Comparison of ENCODE assay signal across 2 cellular contexts in genomic region chr6:112984899-112985298, GRCh38.
TF ChIP-seq lines count a peak whose summit lies in the region.

No MANE protein-coding gene starts in this region.

TF ChIP-seq in HCT116, 20 proteins besides CTCF, POLR2A, EP300 and RAD21:
- no peak for TF ChIP-seq CEBPB (IDR thresholded peaks at IDR 0.05; ENCODE audit: low read depth)
- TF ChIP-seq MAX (IDR thresholded peaks at IDR 0.05) = no peak
- TF ChIP-seq ELF1 (IDR thresholded peaks at IDR 0.05; ENCODE audit: borderline replicate concordance, low read depth) = no peak
- no peak for TF ChIP-seq EZH2phosphoT487 (IDR thresholded peaks at IDR 0.05; ENCODE audit: borderline replicate concordance)
- TF ChIP-seq EZH2 (IDR thresholded peaks at IDR 0.05) = no peak
- no peak for TF ChIP-seq ZNF274 (IDR thresholded peaks at IDR 0.05; ENCODE audit: low read depth, low read length)
- no peak for TF ChIP-seq SP1 (IDR thresholded peaks at IDR 0.05; ENCODE audit: low read depth)
- no peak for TF ChIP-seq TCF7L2 (IDR thresholded peaks at IDR 0.05; ENCODE audit: borderline replicate concordance, extremely low read depth, insufficient read depth, insufficient read length)
- no peak for TF ChIP-seq CBX3 (IDR thresholded peaks at IDR 0.05; ENCODE audit: low read depth)
- no peak for TF ChIP-seq ZFX (IDR thresholded peaks at IDR 0.05)

TF ChIP-seq in H1, 55 proteins besides CTCF, POLR2A, EP300 and RAD21:
- TF ChIP-seq PHF8 (conservative IDR thresholded peaks at IDR 0.05; ENCODE audit: low read depth, low read length) (no peak), HDAC6 (IDR thresholded peaks at IDR 0.05; ENCODE audit: low read depth, low read length) (no peak), SIX5 (IDR thresholded peaks at IDR 0.05; ENCODE audit: low read depth, low read length) (no peak), RNF2 (IDR thresholded peaks at IDR 0.05; ENCODE audit: borderline replicate concordance, low read depth, low read length, missing control alignments, poor library complexity, severe bottlenecking) (no peak), SP4 (IDR thresholded peaks at IDR 0.05; ENCODE audit: low read length) (no peak), BRCA1 (IDR thresholded peaks at IDR 0.05; ENCODE audit: low read depth, low read length) (no peak), CHD2 (IDR thresholded peaks at IDR 0.05; ENCODE audit: low read length) (no peak), GABPA (IDR thresholded peaks at IDR 0.05; ENCODE audit: borderline replicate concordance, insufficient read depth, low read length) (no peak), JUN (IDR thresholded peaks at IDR 0.05; ENCODE audit: low read depth, low read length) (no peak), CBX5 (IDR thresholded peaks at IDR 0.05; ENCODE audit: low read depth, low read length) (no peak), POU5F1 (IDR thresholded peaks at IDR 0.05; ENCODE audit: low read depth, low read length) (no peak), BACH1 (IDR thresholded peaks at IDR 0.05; ENCODE audit: low read length) (no peak), NRF1 (IDR thresholded peaks at IDR 0.05; ENCODE audit: low read depth, low read length) (no peak), MAFK (IDR thresholded peaks at IDR 0.05; ENCODE audit: low read depth, low read length) (no peak), CHD7 (IDR thresholded peaks at IDR 0.05; ENCODE audit: insufficient replicate concordance, low read length) (no peak)
- TF ChIP-seq, protein P1, sequence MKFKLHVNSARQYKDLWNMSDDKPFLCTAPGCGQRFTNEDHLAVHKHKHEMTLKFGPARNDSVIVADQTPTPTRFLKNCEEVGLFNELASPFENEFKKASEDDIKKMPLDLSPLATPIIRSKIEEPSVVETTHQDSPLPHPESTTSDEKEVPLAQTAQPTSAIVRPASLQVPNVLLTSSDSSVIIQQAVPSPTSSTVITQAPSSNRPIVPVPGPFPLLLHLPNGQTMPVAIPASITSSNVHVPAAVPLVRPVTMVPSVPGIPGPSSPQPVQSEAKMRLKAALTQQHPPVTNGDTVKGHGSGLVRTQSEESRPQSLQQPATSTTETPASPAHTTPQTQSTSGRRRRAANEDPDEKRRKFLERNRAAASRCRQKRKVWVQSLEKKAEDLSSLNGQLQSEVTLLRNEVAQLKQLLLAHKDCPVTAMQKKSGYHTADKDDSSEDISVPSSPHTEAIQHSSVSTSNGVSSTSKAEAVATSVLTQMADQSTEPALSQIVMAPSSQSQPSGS (IDR thresholded peaks at IDR 0.05; ENCODE audit: low read length) = no peak
